Comparison of ENCODE assay signal across 8 cellular contexts in genomic region chr16:15672514-15673167, GRCh38. TPM values are rescaled to one million over a fixed set of nuclear protein-coding genes. Genes with fewer than 3 reads are reported as not detected.
DNase-seq lines count a peak whose midpoint lies in the region; ATAC-seq and TF ChIP-seq lines count a peak whose summit lies in the region.

No MANE protein-coding gene starts in this region.

- H3K36me3 ChIP-seq in uterus = no peaks in the 10 kb centered on the region

- no peak for TF ChIP-seq CTCF in uterus (IDR thresholded peaks at IDR 0.05)

- no peaks in the 10 kb centered on the region for H3K27me3 ChIP-seq in right cardiac atrium (ENCODE audit: control insufficient read depth, insufficient read depth)
- no peaks in the 10 kb centered on the region for H3K27me3 ChIP-seq in uterus

- no peaks in the 10 kb centered on the region for H3K9me3 ChIP-seq in right cardiac atrium (ENCODE audit: control insufficient read depth, low read length)
- H3K9me3 ChIP-seq in uterus = no peaks in the 10 kb centered on the region

- H3K4me1 ChIP-seq in right cardiac atrium (ENCODE audit: control insufficient read depth, insufficient read depth, low read length) (peaks cover 6% of the 10 kb centered on the region), uterus (peaks cover 0 to 13% of the 10 kb centered on the region in 2 donors)

- peak; percentile 32 to 46 for TF ChIP-seq POLR2A in uterus (IDR thresholded peaks at IDR 0.05)

- H3K27ac ChIP-seq in right cardiac atrium (ENCODE audit: low read length) (peak overlapping the region; percentile 90), uterus (peak overlapping the region; percentile 95 to 96)

- H3K4me3 ChIP-seq in right cardiac atrium (ENCODE audit: low read length) (no peak overlapping the region), uterus (no peak overlapping the region)

- DNase-seq in HPDE6-E6E7 (ENCODE audit: extremely low spot score) (peak; percentile 98), SW480 (ENCODE audit: low spot score) (peak; percentile 72), amniotic stem cell (lab: John Stamatoyannopoulos, UW) (peak; percentile 44), right cardiac atrium (peak; percentile 94 to 97 (median 95)), renal cortical epithelial cell (ENCODE audit: low read depth) (peak; percentile 73), uterus (peak; percentile 94 to 98), cerebellar cortex (ENCODE audit: low spot score) (no peak), NCI-H82 treated with DMSO at 0.1 percent for 48 hours (lab: John Stamatoyannopoulos, UW; ENCODE audit: unreplicated experiment) (no peak)

- 18% methylated on average over 20 of the region's 20 CpGs for WGBS in right cardiac atrium

- intact Hi-C loops in right cardiac atrium (cut with DNase I) = no loop called here
- intact Hi-C loops in uterus (cut with DNase I; ENCODE audit: low total_unique reads) = no loop called here

- peak; percentile 98 to 99 for ATAC-seq in right cardiac atrium

RNA-seq across cellular contexts. Expression of gene NDE1, which starts 22.6 kb away (rescaled TPM):
- total RNA-seq in right cardiac atrium = 10 to 100 TPM; 14.9 to 23.9 (median 17.8) TPM
- polyA plus RNA-seq in right cardiac atrium = 8.6 TPM
- 17.3 and 23.4 TPM in 2 replicates for total RNA-seq in renal cortical epithelial cell
- 10 to 100 TPM; 23.8 to 53.4 (median 39.2) TPM for total RNA-seq in uterus

RNA-seq across cellular contexts. Expression of gene MARF1, which starts 29.7 kb away (rescaled TPM):
- total RNA-seq in right cardiac atrium (10 to 100 TPM; 47.0 to 57.3 (median 52.3) TPM), renal cortical epithelial cell (11.1 and 32.3 TPM in 2 replicates), uterus (10 to 100 TPM; 21.0 to 91.9 (median 42.2) TPM)
- 15.8 TPM for polyA plus RNA-seq in right cardiac atrium

Comparison
In these comparisons a context has a peak if more than half of its experiments do, and no peak if none do; other contexts are left out.
1. DNase-seq: peak in HPDE6-E6E7 (single experiment), SW480 (single experiment), amniotic stem cell (single experiment), right cardiac atrium (3 of 3), renal cortical epithelial cell (single experiment) and uterus (2 of 2); none in cerebellar cortex (single experiment) and NCI-H82 treated with DMSO at 0.1 percent for 48 hours (single experiment).